In genomic region chr1:22043175-22043769, GRCh38 we compare ENCODE assay signal across 10 cellular contexts. TPM values are rescaled to one million over a fixed set of nuclear protein-coding genes. Genes with fewer than 3 reads are reported as not detected.
DNase-seq lines count a peak whose midpoint lies in the region; ATAC-seq lines count a peak whose summit lies in the region.
"Had no signal": no experiment of that assay in that cellular context is flagged by ENCODE, and none has a peak within 500 bp of the region (broad histone marks: within the 10 kb centered on the region; RNA-seq: fewer than 3 reads in every experiment).

No MANE protein-coding gene starts in this region.

- H3K9me3 Mint-ChIP-seq in activated naive CD8-positive, alpha-beta T cell treated with anti-CD3 and anti-CD28 coated beads for 36 hours: peaks cover 4% of the 10 kb centered on the region
- H3K9me3 Mint-ChIP-seq in naive thymus-derived CD8-positive, alpha-beta T cell: peaks cover 0 to 10% (median 4%) of the 10 kb centered on the region in 9 donors

- no peak for ATAC-seq in naive thymus-derived CD8-positive, alpha-beta T cell
- ATAC-seq in GM19395 (IDR thresholded peaks at IDR 0.05; ENCODE audit: unreplicated experiment): no peak
- ATAC-seq: Panc1 had no signal

- POLR2A ChIA-PET in naive thymus-derived CD8-positive, alpha-beta T cell (lab: Charles Lee): interaction anchor here (1.3 to 11.8 kb wide), 3 partner anchors 10 to 18 kb away, joined by 3 to 297 read pairs (median 18); partner anchors contain the start of gene CDC42

- H3K36me3 Mint-ChIP-seq in activated naive CD8-positive, alpha-beta T cell treated with anti-CD3 and anti-CD28 coated beads for 36 hours: peaks cover 4% of the 10 kb centered on the region
- H3K36me3 Mint-ChIP-seq in naive thymus-derived CD8-positive, alpha-beta T cell: peaks cover 0 to 5% (median 3%) of the 10 kb centered on the region in 3 donors

- peak overlapping the region; percentile 40 for H3K27ac Mint-ChIP-seq in activated naive CD8-positive, alpha-beta T cell treated with anti-CD3 and anti-CD28 coated beads for 36 hours
- H3K27ac Mint-ChIP-seq in naive thymus-derived CD8-positive, alpha-beta T cell: peak overlapping the region; percentile 66 to 98 (median 86)

- peak in 2 of 3 experiments; percentile 12 to 49 for DNase-seq in NCI-H1417 (lab: John Stamatoyannopoulos, UW)
- no peak for DNase-seq in NCI-H1417 treated with DMSO at 0.1 percent for 48 hours (lab: John Stamatoyannopoulos, UW)
- peak; percentile 99 for DNase-seq in DMS79 treated with DMSO at 0.1 percent for 48 hours (lab: John Stamatoyannopoulos, UW)
- DNase-seq in activated naive CD8-positive, alpha-beta T cell treated with anti-CD3 and anti-CD28 coated beads for 36 hours: no peak
- no peak for DNase-seq in naive thymus-derived CD8-positive, alpha-beta T cell
- DNase-seq in OCI-M2 (lab: John Stamatoyannopoulos, UW; ENCODE audit: unreplicated experiment): no peak
- DNase-seq in iPS-NIHi7 (ENCODE audit: extremely low spot score): no peak
- DNase-seq: NCI-H1048 had no signal

- no peaks in the 10 kb centered on the region for H3K27me3 Mint-ChIP-seq in activated naive CD8-positive, alpha-beta T cell treated with anti-CD3 and anti-CD28 coated beads for 36 hours
- H3K27me3 Mint-ChIP-seq in naive thymus-derived CD8-positive, alpha-beta T cell: no peaks in the 10 kb centered on the region

- H3K4me3 Mint-ChIP-seq in activated naive CD8-positive, alpha-beta T cell treated with anti-CD3 and anti-CD28 coated beads for 36 hours: no peak overlapping the region
- H3K4me3 Mint-ChIP-seq in naive thymus-derived CD8-positive, alpha-beta T cell: peak overlapping the region in 8 of 10 donors; percentile 8 to 38 (median 32)

- H3K4me1 Mint-ChIP-seq in activated naive CD8-positive, alpha-beta T cell treated with anti-CD3 and anti-CD28 coated beads for 36 hours: peaks cover 52% of the 10 kb centered on the region
- H3K4me1 Mint-ChIP-seq in naive thymus-derived CD8-positive, alpha-beta T cell: peaks cover 33 to 70% (median 64%) of the 10 kb centered on the region in 4 donors

RNA-seq across cellular contexts. Expression of gene CDC42, which starts 9.2 kb away (rescaled TPM):
- 100 to 1,000 TPM; 301 to 302 TPM for total RNA-seq in activated naive CD8-positive, alpha-beta T cell treated with anti-CD3 and anti-CD28 coated beads for 36 hours
- total RNA-seq in naive thymus-derived CD8-positive, alpha-beta T cell: 100 to 1,000 TPM; 229 to 239 TPM
- 100 to 1,000 TPM; 236 to 472 (median 393) TPM for polyA plus RNA-seq in naive thymus-derived CD8-positive, alpha-beta T cell

RNA-seq across cellular contexts. Expression of gene CELA3A, which starts 41.8 kb away (rescaled TPM):
- total RNA-seq in activated naive CD8-positive, alpha-beta T cell treated with anti-CD3 and anti-CD28 coated beads for 36 hours: not detected
- not detected for total RNA-seq in naive thymus-derived CD8-positive, alpha-beta T cell
- polyA plus RNA-seq in naive thymus-derived CD8-positive, alpha-beta T cell: not detected

Comparison
In these comparisons a context has a peak if more than half of its experiments do, and no peak if none do; other contexts are left out.
1. DNase-seq: peak in NCI-H1417 (2 of 3) and DMS79 treated with DMSO at 0.1 percent for 48 hours (single experiment); none in NCI-H1417 treated with DMSO at 0.1 percent for 48 hours (single experiment), activated naive CD8-positive, alpha-beta T cell treated with anti-CD3 and anti-CD28 coated beads for 36 hours (single experiment), naive thymus-derived CD8-positive, alpha-beta T cell (0 of 10), OCI-M2 (single experiment) and iPS-NIHi7 (single experiment).